ENCODE assay signal across 9 cellular contexts in genomic region chr9:87337335-87338074, GRCh38.
DNase-seq lines count a peak whose midpoint lies in the region; ATAC-seq and TF ChIP-seq lines count a peak whose summit lies in the region.
"Had no signal": no experiment of that assay in that cellular context is flagged by ENCODE, and none has a peak within 500 bp of the region (broad histone marks: within the 10 kb centered on the region; RNA-seq: fewer than 3 reads in every experiment).

No MANE protein-coding gene starts in this region.

- no peak for TF ChIP-seq POLR2A in gastroesophageal sphincter (IDR thresholded peaks at IDR 0.05)

- peak overlapping the region; percentile 69 for H2AFZ ChIP-seq in parathyroid adenoma

- TF ChIP-seq CTCF in gastroesophageal sphincter (IDR thresholded peaks at IDR 0.05) (no peak), parathyroid adenoma (IDR thresholded peaks at IDR 0.05) (no peak)

- 0 out of 2 replicates have a peak, but pooled peaks cover 2% of the 10 kb centered on the region for H3K9me3 ChIP-seq in SJCRH30 (replicated peaks)
- H3K9me3 ChIP-seq in gastroesophageal sphincter, result no peaks in the 10 kb centered on the region
- no peaks in the 10 kb centered on the region for H3K9me3 ChIP-seq in parathyroid adenoma (ENCODE audit: control insufficient read depth, low read length)
- H3K9me3 ChIP-seq: mucosa of descending colon had no signal

- no peaks in the 10 kb centered on the region for H3K79me2 ChIP-seq in parathyroid adenoma

- H3K9ac ChIP-seq in parathyroid adenoma, result no peak overlapping the region

- peak; percentile 13 for DNase-seq in G401 (ENCODE audit: low spot score)
- DNase-seq in SJCRH30, result peak in 1 of 2 experiments; percentile 58
- no peak for DNase-seq in NCI-H146 (lab: John Stamatoyannopoulos, UW)
- DNase-seq in NCI-H2029 treated with DMSO at 0.1 percent for 48 hours (lab: John Stamatoyannopoulos, UW), result no peak
- no peak for DNase-seq in UCSD-AML1 (lab: John Stamatoyannopoulos, UW; ENCODE audit: unreplicated experiment)
- no peak for DNase-seq in foreskin melanocyte

- in situ Hi-C loops in G401 (cut with HindIII; ENCODE audit: low sequenced_read_pairs), result no loop called here

- H3K27ac ChIP-seq in SJCRH30, result no peak overlapping the region
- H3K27ac ChIP-seq in gastroesophageal sphincter, result peak overlapping the region in 3 of 4 donors; percentile 2 to 42 (median 7)
- no peak overlapping the region for H3K27ac ChIP-seq in parathyroid adenoma

- WGBS in gastroesophageal sphincter (ENCODE audit: low coverage in 1 of 2), 2 donors, result 6% methylated on average over 10 to 12 of the region's 13 CpGs

- H3K36me3 ChIP-seq in SJCRH30 (no peaks in the 10 kb centered on the region), gastroesophageal sphincter (no peaks in the 10 kb centered on the region), parathyroid adenoma (ENCODE audit: control insufficient read depth, insufficient read depth, low read length) (no peaks in the 10 kb centered on the region)

- H3K4me1 ChIP-seq in SJCRH30 (peaks cover 13% of the 10 kb centered on the region), gastroesophageal sphincter (peaks cover 0 to 14% (median 7%) of the 10 kb centered on the region in 3 donors), parathyroid adenoma (no peaks in the 10 kb centered on the region)

- peak overlapping the region; percentile 85 for H3K4me2 ChIP-seq in parathyroid adenoma (ENCODE audit: low read length)

- H3K27me3 ChIP-seq in SJCRH30 (no peaks in the 10 kb centered on the region), gastroesophageal sphincter (no peaks in the 10 kb centered on the region), parathyroid adenoma (ENCODE audit: control insufficient read depth, insufficient read depth, low read length) (no peaks in the 10 kb centered on the region)

- peak; percentile 35 for ATAC-seq in gastroesophageal sphincter

- TF ChIP-seq EP300 in gastroesophageal sphincter (IDR thresholded peaks at IDR 0.05), result no peak

- peak overlapping the region; percentile 49 for H3K4me3 ChIP-seq in SJCRH30
- peak overlapping the region; percentile 43 to 55 for H3K4me3 ChIP-seq in gastroesophageal sphincter
- H3K4me3 ChIP-seq in parathyroid adenoma (ENCODE audit: low read depth, low read length), result peak overlapping the region; percentile 38
- H3K4me3 ChIP-seq: mucosa of descending colon had no signal

Comparison
In these comparisons a context has a peak if more than half of its experiments do, and no peak if none do; other contexts are left out.
1. H3K27ac ChIP-seq: peak in gastroesophageal sphincter (3 of 4); none in SJCRH30 (single experiment) and parathyroid adenoma (single experiment).
2. Peak in every context shown above with its lines, with median percentiles within 50 percentile points of each other: H3K4me3 ChIP-seq.